17 cellular contexts compared by ENCODE assay signal in the genomic region with DNA sequence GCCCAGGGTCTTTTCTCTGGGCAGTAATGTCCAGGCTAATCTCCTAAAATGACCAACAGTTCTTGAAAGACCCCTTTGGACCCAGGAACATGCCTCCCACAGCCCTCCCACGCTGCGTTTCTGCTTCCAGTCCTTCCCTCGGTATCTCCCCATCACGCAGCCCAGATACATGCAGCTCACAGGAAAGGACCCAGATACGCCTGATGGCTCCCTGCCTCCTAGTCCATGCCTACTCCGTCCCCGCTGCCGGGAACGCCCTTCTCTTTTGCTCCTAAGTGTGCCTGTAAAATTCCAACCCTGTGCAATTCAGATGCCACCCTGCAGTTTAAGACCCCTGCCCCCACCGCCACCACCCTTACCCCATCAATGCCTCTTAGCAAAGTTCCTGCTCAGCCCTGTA. TPM values are rescaled to one million over a fixed set of nuclear protein-coding genes. Genes with fewer than 3 reads are reported as not detected.
"Had no signal": no experiment of that assay in that cellular context is flagged by ENCODE, and none has a peak within 500 bp of the region (broad histone marks: within the 10 kb centered on the region; RNA-seq: fewer than 3 reads in every experiment).

No MANE protein-coding gene starts in this region.

- H3K9me3 Mint-ChIP-seq: dendritic cell treated with granulocyte-macrophage colony-stimulating factor and Interleukin-4, amounts not matched to agents 40 ng/mL and 50 ng/mL, for 4 days; neural crest cell had no signal

- H3K36me3 Mint-ChIP-seq: brain had no signal

- ATAC-seq: WTC11 had no signal

- H3K27ac ChIP-seq: skin epidermis had no signal

- DNase-seq: activated CD4-positive, alpha-beta T cell treated with anti-CD3 and anti-CD28 coated beads, Interleukin-2, amount 10 ng/mL, durations not matched to agents 7 days and 5 days; activated CD8-positive, alpha-beta memory T cell treated with anti-CD3 and anti-CD28 coated beads for 24 hours; amygdala; cerebellar nuclear complex; hippocampal formation; kidney glomerular epithelial cell; trophoblast cell had no signal

- H3K27me3 Mint-ChIP-seq: activated CD4-positive, alpha-beta T cell treated with anti-CD3 and anti-CD28 coated beads, Interleukin-2, amount 10 ng/mL, durations not matched to agents 7 days and 5 days; dendritic cell treated with granulocyte-macrophage colony-stimulating factor and Interleukin-4, amounts not matched to agents 40 ng/mL and 50 ng/mL, for 4 days had no signal

- H3K27ac Mint-ChIP-seq: activated CD4-positive, alpha-beta T cell treated with anti-CD3 and anti-CD28 coated beads, Interleukin-2, amount 10 ng/mL, durations not matched to agents 7 days and 5 days; activated naive CD8-positive, alpha-beta T cell; activated T-helper 2 cell treated with anti-CD3 and anti-CD28 coated beads, Interferon-gamma antibody, Interleukin-2, Interleukin-4, amounts not matched to agents 10 μg/mL and 5 μg/mL and 100 μg/mL, durations not matched to agents 14 hours and 24 hours and 36 hours; brain; dendritic cell treated with granulocyte-macrophage colony-stimulating factor and Interleukin-4, amounts not matched to agents 40 ng/mL and 50 ng/mL, for 4 days; WTC11 had no signal

- H3K4me1 Mint-ChIP-seq: activated CD4-positive, alpha-beta T cell treated with anti-CD3 and anti-CD28 coated beads, Interleukin-2, amount 10 ng/mL, durations not matched to agents 7 days and 5 days; brain; WTC11 had no signal

- H3K4me3 Mint-ChIP-seq: activated CD4-positive, alpha-beta T cell treated with anti-CD3 and anti-CD28 coated beads, Interleukin-2, amount 10 ng/mL, durations not matched to agents 7 days and 5 days; activated naive CD8-positive, alpha-beta T cell; brain; dendritic cell treated with granulocyte-macrophage colony-stimulating factor and Interleukin-4, amounts not matched to agents 40 ng/mL and 50 ng/mL, for 4 days; neural crest cell; WTC11 had no signal

RNA-seq across cellular contexts. Expression of a gene that starts 0.8 kb away (rescaled TPM):
- total RNA-seq: activated CD4-positive, alpha-beta T cell treated with anti-CD3 and anti-CD28 coated beads, Interleukin-2, amount 10 ng/mL, durations not matched to agents 7 days and 5 days; activated T-helper 2 cell treated with anti-CD3 and anti-CD28 coated beads, Interferon-gamma antibody, Interleukin-2, Interleukin-4, amounts not matched to agents 10 μg/mL and 5 μg/mL and 100 μg/mL, durations not matched to agents 14 hours and 24 hours and 36 hours; glomerular endothelial cell; T-helper 1 cell treated with Interleukin-12 subunit alpha and Interleukin-12 subunit beta and Interleukin-4 antibody, amounts not matched to agents 30 ng/mL and 1 ng/mL, for 36 hours had no signal
- polyA plus RNA-seq: liver had no signal
